ENCODE assay signal across 1 cellular context in the genomic region with DNA sequence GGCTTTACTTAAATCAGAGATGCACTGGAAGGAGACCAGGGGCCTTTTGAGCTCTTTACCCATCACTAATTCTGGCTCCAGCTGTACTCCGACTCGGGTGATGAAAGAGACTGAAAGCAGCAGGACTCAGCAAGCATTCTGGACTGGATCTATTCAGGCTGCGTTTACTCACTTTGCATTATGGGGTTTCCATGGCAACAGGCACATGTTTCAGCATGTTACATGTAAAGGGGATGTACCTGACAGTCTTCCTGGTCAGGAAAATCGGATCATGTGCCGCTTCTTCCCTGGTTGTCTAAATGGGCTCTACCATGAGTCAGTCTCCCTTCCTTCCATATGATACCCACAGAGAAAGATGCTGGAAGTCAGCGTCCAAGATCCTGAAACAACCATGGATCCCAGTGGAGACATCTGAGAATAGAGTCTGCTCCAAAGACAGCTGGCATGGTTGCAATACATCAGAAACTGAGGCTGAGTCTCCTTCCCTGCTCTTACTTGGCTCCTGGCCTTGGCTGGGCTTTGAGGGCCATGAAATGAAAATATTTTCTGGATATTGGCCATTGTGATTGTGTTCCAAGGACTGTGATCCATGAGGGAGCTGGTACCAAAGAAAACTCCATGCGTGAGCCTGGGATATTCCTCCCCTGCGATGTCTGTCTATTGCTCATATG.
TF ChIP-seq lines count a peak whose summit lies in the region.

No MANE protein-coding gene starts in this region.

TF ChIP-seq in GM12878, 131 proteins besides CTCF, POLR2A, EP300 and RAD21:
- TF ChIP-seq, protein P1, sequence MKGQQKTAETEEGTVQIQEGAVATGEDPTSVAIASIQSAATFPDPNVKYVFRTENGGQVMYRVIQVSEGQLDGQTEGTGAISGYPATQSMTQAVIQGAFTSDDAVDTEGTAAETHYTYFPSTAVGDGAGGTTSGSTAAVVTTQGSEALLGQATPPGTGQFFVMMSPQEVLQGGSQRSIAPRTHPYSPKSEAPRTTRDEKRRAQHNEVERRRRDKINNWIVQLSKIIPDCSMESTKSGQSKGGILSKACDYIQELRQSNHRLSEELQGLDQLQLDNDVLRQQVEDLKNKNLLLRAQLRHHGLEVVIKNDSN (IDR thresholded peaks at IDR 0.05; ENCODE audit: borderline replicate concordance, extremely low read length, insufficient read depth, low read depth, low read length) = no peak
- 0 out of 2 replicates have a peak, but pooled peaks have one; percentile 31 for TF ChIP-seq BMI1 (IDR thresholded peaks at IDR 0.05; ENCODE audit: borderline replicate concordance)
